In the genomic region with DNA sequence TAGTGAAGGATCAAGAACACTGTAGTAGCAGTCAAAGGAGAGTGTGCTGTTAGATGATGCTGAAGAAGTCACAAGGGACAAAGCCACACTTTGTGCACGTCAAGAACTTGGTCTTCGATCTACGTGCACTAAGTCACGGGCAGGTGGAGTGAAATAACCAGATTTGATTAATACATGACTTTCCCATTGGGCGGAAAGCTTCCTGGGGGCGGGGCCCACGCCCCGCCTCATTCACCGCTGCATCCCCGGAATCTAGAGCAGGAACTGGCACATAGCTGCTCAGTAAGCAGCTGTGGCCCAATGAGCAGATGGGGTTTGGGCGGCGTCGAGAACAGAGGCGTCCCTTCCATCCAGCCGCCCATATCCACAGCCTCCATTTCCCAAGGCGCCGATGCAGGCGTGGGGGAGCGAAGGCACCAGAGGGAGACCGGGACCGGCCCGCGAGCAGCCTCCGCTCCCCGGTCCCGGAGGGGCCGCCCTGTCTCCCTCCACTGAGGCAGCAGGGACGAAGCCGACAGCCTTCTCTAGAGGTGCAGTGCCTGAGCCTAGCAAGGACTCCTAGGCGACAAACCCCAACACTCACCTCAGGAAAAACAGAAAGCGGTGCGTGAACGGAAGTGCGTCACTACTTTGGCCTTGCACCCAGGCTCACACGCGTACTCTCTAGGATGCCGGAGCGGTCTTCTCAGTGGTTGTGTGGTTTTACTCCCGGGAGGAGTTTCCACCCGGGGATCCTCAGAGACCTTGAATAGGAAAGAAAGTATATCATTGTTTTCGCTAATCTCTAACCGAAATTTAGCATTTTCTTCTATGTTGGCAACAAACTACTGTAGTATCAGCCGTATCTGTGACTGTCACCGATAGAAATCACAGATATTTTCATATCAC, we compare ENCODE assay signal across 8 cellular contexts. TPM values are rescaled to one million over a fixed set of nuclear protein-coding genes. Genes with fewer than 3 reads are reported as not detected.
DNase-seq lines count a peak whose midpoint lies in the region; ATAC-seq, FAIRE-seq and TF ChIP-seq lines count a peak whose summit lies in the region.

No MANE protein-coding gene starts in this region.

- peak; percentile 91 for ATAC-seq in GM19023 (IDR thresholded peaks at IDR 0.05; ENCODE audit: unreplicated experiment)
- ATAC-seq in HG03196 (IDR thresholded peaks at IDR 0.05; ENCODE audit: unreplicated experiment), result peak; percentile 89

- intact Hi-C loops in kidney (cut with DNase I), result no loop called here

- H3K36me3 ChIP-seq in kidney (ENCODE audit: control insufficient read depth in 1 of 2, insufficient read depth in 2 of 2, low read length in 2 of 2), result no peaks in the 10 kb centered on the region

- TF ChIP-seq CTCF in kidney (IDR thresholded peaks at IDR 0.05; ENCODE audit: borderline replicate concordance, extremely low read depth, insufficient read depth), result no peak

- H3K4me3 ChIP-seq in kidney (ENCODE audit: low read length in 2 of 2), result peak overlapping the region; percentile 94 to 97

- peaks cover 0 to 4% of the 10 kb centered on the region in 2 donors for H3K4me1 ChIP-seq in kidney (ENCODE audit: control insufficient read depth in 1 of 2, insufficient read depth in 1 of 2, low read depth in 1 of 2, low read length in 2 of 2)

- H3K27ac ChIP-seq in kidney (ENCODE audit: low read depth in 2 of 2, low read length in 2 of 2), result peak overlapping the region; percentile 93 to 96

- peak overlapping the region; percentile 44 to 78 for H3K9ac ChIP-seq in kidney (ENCODE audit: low read length in 2 of 2)

- FAIRE-seq in kidney (lab: Jason Lieb, UNC), result peak; percentile 51

- DNase-seq in AG08396 (ENCODE audit: low spot score) (peak; percentile 87), NCI-H345 (lab: John Stamatoyannopoulos, UW) (peak; percentile 85), cerebellar nuclear complex (lab: John Stamatoyannopoulos, UW) (peak; percentile 83 to 92), kidney (peak; percentile 91)
- peak; percentile 71 for DNase-seq in activated CD4-positive, CD25-positive, alpha-beta regulatory T cell treated with anti-CD3 and anti-CD28 coated beads, Interleukin-2, amount 50 U/mL, for 72 hours
- DNase-seq in stimulated activated CD4-positive, alpha-beta T cell treated with anti-CD3 and anti-CD28 coated beads, Interleukin-15, amount 100 ng/mL, for 1 hour (ENCODE audit: low read depth in 1 of 2, low spot score in 1 of 2), result peak; percentile 41 to 46

- H3K9me3 ChIP-seq in kidney (ENCODE audit: control insufficient read depth in 1 of 2, low read length in 2 of 2), result no peaks in the 10 kb centered on the region

RNA-seq across cellular contexts. Expression of a gene that starts 4.9 kb away (rescaled TPM):
- 22.3 TPM for total RNA-seq in kidney
- 5.9 TPM for polyA plus RNA-seq in kidney (ENCODE audit: insufficient read depth, low read depth, low replicate concordance)

RNA-seq across cellular contexts. Expression of a gene that starts 22.2 kb away (rescaled TPM):
- 9.9 TPM for total RNA-seq in kidney
- 7.3 TPM for polyA plus RNA-seq in kidney (ENCODE audit: insufficient read depth, low read depth, low replicate concordance)

RNA-seq across cellular contexts. Expression of a gene that starts 42.0 kb away (rescaled TPM):
- not detected for total RNA-seq in kidney
- not detected for polyA plus RNA-seq in kidney (ENCODE audit: insufficient read depth, low read depth, low replicate concordance)

RNA-seq across cellular contexts. Expression of a gene that starts 42.4 kb away (rescaled TPM):
- not detected for total RNA-seq in kidney
- polyA plus RNA-seq in kidney (ENCODE audit: insufficient read depth, low read depth, low replicate concordance), result not detected

Comparison
In these comparisons a context has a peak if more than half of its experiments do, and no peak if none do; other contexts are left out.
1. Peak in every context shown above with its lines: DNase-seq, ATAC-seq, H3K4me3 ChIP-seq and H3K27ac ChIP-seq.